Comparison of ENCODE assay signal across 8 cellular contexts in genomic region chr6:16128759-16129622, GRCh38. TPM values are rescaled to one million over a fixed set of nuclear protein-coding genes. Genes with fewer than 3 reads are reported as not detected.
DNase-seq lines count a peak whose midpoint lies in the region; ATAC-seq and TF ChIP-seq lines count a peak whose summit lies in the region.

Gene MYLIP (plus strand): TSS chr6:16129086. CDS start chr6:16129323, 237 bp downstream.

- peaks cover 22% of the 10 kb centered on the region for H3K4me1 Mint-ChIP-seq in stimulated activated naive CD8-positive, alpha-beta T cell treated with anti-CD3 and anti-CD28 coated beads, Interleukin-15, amount 100 ng/mL, for 72 hours

- H3K9ac ChIP-seq in MM.1S (ENCODE audit: low read length) (peak within 1 kb of the TSS; percentile 92), neural cell (ENCODE audit: low read length) (peak within 1 kb of the TSS; percentile 87)

- peak; percentile 14 for TF ChIP-seq EP300 in neural cell (conservative IDR thresholded peaks at IDR 0.05; ENCODE audit: poor library complexity, severe bottlenecking)

- peak; percentile 87 for ATAC-seq in stimulated activated naive CD8-positive, alpha-beta T cell treated with anti-CD3 and anti-CD28 coated beads, Interleukin-15, amount 100 ng/mL, for 72 hours

- TF ChIP-seq CTCF in MM.1S (IDR thresholded peaks at IDR 0.05; ENCODE audit: low read length) (peak; percentile 69), fibroblast of villous mesenchyme (IDR thresholded peaks at IDR 0.05; ENCODE audit: insufficient read depth, low read depth, low read length) (peak; percentile 66), neural cell (IDR thresholded peaks at IDR 0.05; ENCODE audit: poor library complexity, severe bottlenecking) (peak; percentile 89)

- no peaks in the 10 kb centered on the region for H3K9me2 ChIP-seq in MM.1S (replicated peaks; ENCODE audit: insufficient read depth, low read length)
- H3K9me2 ChIP-seq in neural cell (ENCODE audit: insufficient read depth, low read length), result no peaks in the 10 kb centered on the region

- H3K9me3 Mint-ChIP-seq in stimulated activated naive CD8-positive, alpha-beta T cell treated with anti-CD3 and anti-CD28 coated beads, Interleukin-15, amount 100 ng/mL, for 72 hours, result no peaks in the 10 kb centered on the region

- peaks cover 50% of the 10 kb centered on the region for H3K4me1 ChIP-seq in MM.1S (ENCODE audit: low read length)

- no peaks in the 10 kb centered on the region for H3K27me3 ChIP-seq in MM.1S (replicated peaks; ENCODE audit: insufficient read depth, low read length)
- peaks cover 10% of the 10 kb centered on the region for H3K27me3 ChIP-seq in neural cell (ENCODE audit: insufficient read depth, low read depth, low read length)

- H3K27ac ChIP-seq in MM.1S (ENCODE audit: low read length) (peak within 1 kb of the TSS; percentile 76; the same call in 1 of the 2 replicates), neural cell (ENCODE audit: low read length) (peak within 1 kb of the TSS; percentile 63)

- H2AFZ ChIP-seq in MM.1S (ENCODE audit: low read length) (peak within 1 kb of the TSS; percentile 64; the same call in 1 of the 2 replicates), neural cell (ENCODE audit: low read depth, low read length) (peak within 1 kb of the TSS; percentile 69)

- peaks cover 28% of the 10 kb centered on the region for H3F3A ChIP-seq in MM.1S (ENCODE audit: insufficient read depth, low read length)
- H3F3A ChIP-seq in neural cell (ENCODE audit: insufficient read depth, low read length, poor library complexity, severe bottlenecking), result no peaks in the 10 kb centered on the region

- H3K27me3 Mint-ChIP-seq in stimulated activated naive CD8-positive, alpha-beta T cell treated with anti-CD3 and anti-CD28 coated beads, Interleukin-15, amount 100 ng/mL, for 72 hours, result peaks cover 27% of the 10 kb centered on the region

- H3K79me2 ChIP-seq in MM.1S (ENCODE audit: low read length) (peaks cover 48% of the 10 kb centered on the region), neural cell (replicated peaks; ENCODE audit: insufficient read depth, low read length) (no peaks in the 10 kb centered on the region)

- H3K4me2 ChIP-seq in MM.1S (ENCODE audit: low read depth, low read length) (peak within 1 kb of the TSS; percentile 88), neural cell (ENCODE audit: low read length) (peak within 1 kb of the TSS; percentile 66)

- H4K20me1 ChIP-seq in MM.1S (ENCODE audit: insufficient read depth, low read length), result peaks cover 9% of the 10 kb centered on the region
- H4K20me1 ChIP-seq in neural cell (ENCODE audit: insufficient read depth), result no peaks in the 10 kb centered on the region

- H3K9me3 ChIP-seq in MM.1S (replicated peaks; ENCODE audit: insufficient read depth, low read length) (no peaks in the 10 kb centered on the region), neural cell (ENCODE audit: low read length) (no peaks in the 10 kb centered on the region)

- peak; percentile 85 for TF ChIP-seq RAD21 in neural cell (conservative IDR thresholded peaks at IDR 0.05)

- peak within 1 kb of the TSS; percentile 91 for H3K4me3 ChIP-seq in MM.1S (ENCODE audit: low read length)
- peak within 1 kb of the TSS; percentile 86 for H3K4me3 ChIP-seq in fibroblast of villous mesenchyme (ENCODE audit: low read depth, low read length)
- peak within 1 kb of the TSS; percentile 94 for H3K4me3 ChIP-seq in neural cell (ENCODE audit: low read length)

- peak within 1 kb of the TSS; percentile 76 to 89 for H3K4me3 Mint-ChIP-seq in stimulated activated naive CD8-positive, alpha-beta T cell treated with anti-CD3 and anti-CD28 coated beads, Interleukin-15, amount 100 ng/mL, for 72 hours

- H3K36me3 ChIP-seq in MM.1S (replicated peaks; ENCODE audit: insufficient read depth, low read length) (no peaks in the 10 kb centered on the region), neural cell (ENCODE audit: insufficient read depth, low read length) (no peaks in the 10 kb centered on the region)

- H3K27ac Mint-ChIP-seq in stimulated activated naive CD8-positive, alpha-beta T cell treated with anti-CD3 and anti-CD28 coated beads, Interleukin-15, amount 100 ng/mL, for 72 hours, result peak within 1 kb of the TSS; percentile 93 to 98

- peak; percentile 100 for DNase-seq in GM03348 (ENCODE audit: low spot score)
- peak; percentile 76 for DNase-seq in HCEC 1CT
- DNase-seq in MM.1S, result peak; percentile 92
- peak; percentile 90 for DNase-seq in SHP77 treated with DMSO at 0.1 percent for 48 hours (lab: John Stamatoyannopoulos, UW)
- peak; percentile 99 for DNase-seq in activated gamma-delta T cell (lab: John Stamatoyannopoulos, UW)
- DNase-seq in fibroblast of villous mesenchyme (ENCODE audit: low read depth), result peak; percentile 95
- peak; percentile 95 to 97 for DNase-seq in stimulated activated naive CD8-positive, alpha-beta T cell treated with anti-CD3 and anti-CD28 coated beads, Interleukin-15, amount 100 ng/mL, for 72 hours

TF ChIP-seq in neural cell, 6 proteins besides CTCF, POLR2A, EP300 and RAD21:
- TF ChIP-seq SMC3 (conservative IDR thresholded peaks at IDR 0.05; ENCODE audit: poor library complexity) (peak; percentile 90), EZH2 (IDR thresholded peaks at IDR 0.05; ENCODE audit: borderline replicate concordance, insufficient read depth, low read length, poor library complexity, severe bottlenecking) (no peak), TAF1 (IDR thresholded peaks at IDR 0.05; ENCODE audit: low read depth) (peak; percentile 98), MXI1 (conservative IDR thresholded peaks at IDR 0.05; ENCODE audit: poor library complexity, severe bottlenecking) (peak; percentile 74), REST (IDR thresholded peaks at IDR 0.05; ENCODE audit: borderline replicate concordance) (peak; percentile 93), POLR2AphosphoS5 (IDR thresholded peaks at IDR 0.05) (peak; percentile 97)

RNA-seq across cellular contexts. Expression of gene MYLIP, which starts in this region (rescaled TPM):
- 21.9 and 31.5 TPM in 2 replicates for total RNA-seq in fibroblast of villous mesenchyme
- 8.1 and 10.9 TPM in 2 replicates for polyA plus RNA-seq in neural cell
- polyA minus RNA-seq in neural cell, result 19.2 and 21.7 TPM in 2 replicates

Comparison
In these comparisons a context has a peak if more than half of its experiments do, and no peak if none do; other contexts are left out.
1. Peak in every context shown above with its lines: DNase-seq, ATAC-seq, H3K4me3 ChIP-seq and H3K27ac ChIP-seq.